ENCODE assay signal across 7 cellular contexts in genomic region chr12:70920251-70920851, GRCh38. TPM values are rescaled to one million over a fixed set of nuclear protein-coding genes. Genes with fewer than 3 reads are reported as not detected.
A peak's percentile ranks its signal among the peaks of the same experiment; 100 is the strongest.
DNase-seq lines count a peak whose midpoint lies in the region; ATAC-seq and TF ChIP-seq lines count a peak whose summit lies in the region.

TSS of gene PTPRR (minus strand) at chr12:70920738. CDS start at chr12:70920390, 348 bp downstream.

- H3K36me3 ChIP-seq in WERI-Rb-1: no peaks in the 10 kb centered on the region
- no peaks in the 10 kb centered on the region for H3K36me3 ChIP-seq in thoracic aorta

- H3K4me3 ChIP-seq in WERI-Rb-1 (ENCODE audit: low read depth, low read length) (peak within 1 kb of the TSS; percentile 52), thoracic aorta (peak within 1 kb of the TSS; percentile 49)

- H3K9me3 ChIP-seq in WERI-Rb-1 (ENCODE audit: severe bottlenecking) (no peaks in the 10 kb centered on the region), thoracic aorta (no peaks in the 10 kb centered on the region)

- H3K36me3 Mint-ChIP-seq in HFFc6 (ENCODE audit: low read depth): no peaks in the 10 kb centered on the region

- H3K9me3 Mint-ChIP-seq in HFFc6: peaks cover 21% of the 10 kb centered on the region

- H3K4me1 Mint-ChIP-seq in HFFc6 (ENCODE audit: low read depth): no peaks in the 10 kb centered on the region

- ATAC-seq in thoracic aorta (ENCODE audit: insufficient number of reproducible peaks, low FRiP score, low read depth): no peak

- peak; percentile 54 for DNase-seq in NCI-H1105 treated with DMSO at 0.1 percent for 48 hours (lab: John Stamatoyannopoulos, UW)
- DNase-seq in WERI-Rb-1: peak; percentile 78
- DNase-seq in inferior parietal cortex (ENCODE audit: extremely low spot score): peak; percentile 47
- DNase-seq in thoracic aorta (ENCODE audit: low spot score): no peak
- no peak for DNase-seq in GM19238 (ENCODE audit: insufficient read length, low spot score)
- DNase-seq in HFFc6: no peak
- DNase-seq in HK-2 (ENCODE audit: unreplicated experiment): no peak

- H3K4me3 Mint-ChIP-seq in HFFc6: no peak within 1 kb of the TSS

- peak within 1 kb of the TSS; percentile 73 for H3K27ac ChIP-seq in WERI-Rb-1
- H3K27ac ChIP-seq in thoracic aorta: no peak within 1 kb of the TSS

- H3K27ac Mint-ChIP-seq in HFFc6: no peak within 1 kb of the TSS

- H3K27me3 ChIP-seq in WERI-Rb-1 (ENCODE audit: insufficient read depth, low read depth, severe bottlenecking): no peaks in the 10 kb centered on the region
- H3K27me3 ChIP-seq in thoracic aorta (replicated peaks; ENCODE audit: insufficient read depth): no peaks in the 10 kb centered on the region

- H3K4me1 ChIP-seq in thoracic aorta (ENCODE audit: control insufficient read depth in 1 of 2, low read depth in 2 of 2): peaks cover 0 to 6% of the 10 kb centered on the region in 2 donors

- H3K27me3 Mint-ChIP-seq in HFFc6 (ENCODE audit: insufficient read depth): no peaks in the 10 kb centered on the region

- TF ChIP-seq CTCF in WERI-Rb-1 (IDR thresholded peaks at IDR 0.05; ENCODE audit: low read depth, low read length): no peak
- TF ChIP-seq CTCF in thoracic aorta (IDR thresholded peaks at IDR 0.05): no peak
- no peak for TF ChIP-seq CTCF in HFFc6 (IDR thresholded peaks at IDR 0.05)

RNA-seq across cellular contexts. Expression of gene PTPRR, which starts in this region (rescaled TPM):
- total RNA-seq in thoracic aorta: under 1 TPM; 0.27 to 0.35 TPM
- total RNA-seq in HFFc6 (2021; fragmentation: NEBNext Ultra II Directional; extraction: Animal tissue kit (Norgen Biotek cat#: 25700)): 1 to 10 TPM in 1 of 6 experiments, under 1 TPM in 5; 0.40 to 1.1 (median 0.48) TPM

Comparison
In these comparisons a context has a peak if more than half of its experiments do, and no peak if none do; other contexts are left out.
1. DNase-seq: peak in NCI-H1105 treated with DMSO at 0.1 percent for 48 hours (single experiment), WERI-Rb-1 (single experiment) and inferior parietal cortex (single experiment); none in thoracic aorta (single experiment), GM19238 (single experiment), HFFc6 (single experiment) and HK-2 (single experiment).